Comparison of ENCODE assay signal across 8 cellular contexts in the genomic region with DNA sequence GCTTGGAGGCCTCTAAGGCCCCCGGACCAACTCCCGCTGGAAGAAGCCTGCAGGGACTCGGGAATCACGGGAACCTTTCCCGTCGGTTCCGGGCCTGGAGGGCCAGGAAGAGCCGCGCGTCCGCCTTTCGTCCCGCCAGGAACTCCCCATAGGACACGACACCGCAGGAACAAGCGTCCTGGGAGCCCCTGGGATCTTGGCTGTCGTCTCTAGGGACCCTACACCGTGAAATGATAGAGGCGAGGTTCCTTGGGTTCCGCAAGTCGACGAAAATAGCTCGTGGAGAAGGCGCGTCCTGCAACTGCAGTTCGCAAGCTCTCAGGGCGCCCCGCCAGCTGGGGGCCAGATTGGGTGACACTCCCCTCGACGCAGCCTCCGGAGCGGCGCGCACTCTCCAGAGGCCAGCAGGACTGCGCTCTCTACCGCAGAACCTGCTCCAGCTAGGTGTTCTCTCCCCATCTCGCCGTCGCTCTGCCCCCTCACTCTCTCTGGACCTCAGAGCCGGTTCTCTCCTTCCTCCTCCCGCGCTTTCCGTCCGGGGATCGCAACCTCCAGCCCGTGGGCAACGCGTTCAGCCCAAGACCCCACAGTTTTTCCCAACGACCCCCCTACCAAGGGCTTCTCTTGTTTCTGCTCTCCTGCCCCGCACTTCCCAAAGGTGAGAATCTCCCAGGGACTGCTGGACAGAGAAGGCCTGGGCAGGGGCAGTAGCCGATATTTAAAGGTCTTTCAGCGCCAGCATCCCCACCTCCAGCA. TPM values are rescaled to one million over a fixed set of nuclear protein-coding genes. Genes with fewer than 3 reads are reported as not detected.
DNase-seq lines count a peak whose midpoint lies in the region; ATAC-seq, FAIRE-seq and TF ChIP-seq lines count a peak whose summit lies in the region.

No MANE protein-coding gene starts in this region.

- BruUV-seq in HCT116 (replicated peaks; lab: Mats Ljungman, UMichigan): no TSS peak

- H2BK120ac ChIP-seq in mesendoderm (ENCODE audit: low read depth, low read length): no peak overlapping the region

- no peak for TF ChIP-seq RAD21 in A549 (conservative IDR thresholded peaks at IDR 0.05 in 1 of 2, IDR thresholded peaks at IDR 0.05 in 1 of 2)
- TF ChIP-seq RAD21 in HCT116 (IDR thresholded peaks at IDR 0.05; ENCODE audit: low read depth): no peak

- RAD21 ChIA-PET in HCT116 (lab: Charles Lee; ENCODE audit: low non-redundant PET in 1 of 2, low total read pairs in 2 of 2, uncharacterized antibody in 2 of 2, unreplicated experiment in 2 of 2): interaction anchor here in 1 of 2 experiments (1.3 kb wide), 1 partner anchor 20 kb away, joined by 6 read pairs; no protein-coding TSS in a partner anchor

- no peak for TF ChIP-seq EP300 in A549 (IDR thresholded peaks at IDR 0.05)

- H3K36me3 ChIP-seq in HCT116 (ENCODE audit: control insufficient read depth in 1 of 2, insufficient read depth in 2 of 2, low read length in 2 of 2) (peaks cover 22 to 23% of the 10 kb centered on the region in 2 experiments), mesendoderm (ENCODE audit: control insufficient read depth, insufficient read depth, low read length) (no peaks in the 10 kb centered on the region), aorta (ENCODE audit: control insufficient read depth in 1 of 2, insufficient read depth in 2 of 2, low read length in 1 of 2) (no peaks in the 10 kb centered on the region)

- CTCF ChIA-PET in A549 (lab: Yijun Ruan, JAX) (interaction anchor here (1.0 to 5.2 kb wide), 9 partner anchors 13 to 416 kb away, joined by 3 to 23 read pairs (median 5); no protein-coding TSS in a partner anchor), HCT116 (lab: Charles Lee) (interaction anchor here (1.1 to 2.3 kb wide), 6 partner anchors 45 to 556 kb away, joined by 3 to 8 read pairs (median 5); no protein-coding TSS in a partner anchor)

- H3K9me3 ChIP-seq in A549 (no peaks in the 10 kb centered on the region), HCT116 (ENCODE audit: control insufficient read depth in 1 of 2, insufficient read depth in 1 of 2, low read depth in 1 of 2, low read length in 2 of 2) (no peaks in the 10 kb centered on the region), aorta (ENCODE audit: control insufficient read depth, low read length) (no peaks in the 10 kb centered on the region)

- H3K27ac ChIP-seq in A549: peak overlapping the region; percentile 65 to 81
- peak overlapping the region; percentile 98 for H3K27ac ChIP-seq in HCT116 (ENCODE audit: low read depth, low read length)
- peak overlapping the region; percentile 54 for H3K27ac ChIP-seq in mesendoderm (ENCODE audit: low read depth, low read length)
- H3K27ac ChIP-seq in aorta (ENCODE audit: low read depth in 1 of 2, low read length in 2 of 2): no peak overlapping the region

- no peak for TF ChIP-seq CTCF in A549 (IDR thresholded peaks at IDR 0.05)
- no peak for TF ChIP-seq CTCF in HCT116 (IDR thresholded peaks at IDR 0.05 in 2 of 3, conservative IDR thresholded peaks at IDR 0.05 in 1 of 3; ENCODE audit: borderline replicate concordance in 1 of 3, insufficient read depth in 1 of 3, low read depth in 2 of 3, low read length in 2 of 3)
- TF ChIP-seq CTCF in cardiac fibroblast (IDR thresholded peaks at IDR 0.05; ENCODE audit: low read depth, low read length): no peak

- peak overlapping the region; percentile 60 for H3K18ac ChIP-seq in mesendoderm (ENCODE audit: low read length)

- 55% methylated on average over 52 of the region's 52 CpGs for WGBS in A549 (ENCODE audit: missing lambda C conversion rate)
- WGBS in mesendoderm (ENCODE audit: extremely low coverage, insufficient coverage, low lambda C conversion rate): no CpG with 5 or more reads among the region's 52 CpGs
- WGBS in aorta, 2 donors: 1% methylated on average over 52 of the region's 52 CpGs

- H3K4me3 ChIP-seq in A549 (peak overlapping the region; percentile 53), HCT116 (replicated peaks in 1 of 2; ENCODE audit: low read depth in 1 of 2, low read length in 2 of 2) (peak overlapping the region; percentile 84 to 94), cardiac fibroblast (replicated peaks in 1 of 2; ENCODE audit: low read depth in 2 of 2, low read length in 2 of 2) (peak overlapping the region; percentile 60 to 65), mesendoderm (ENCODE audit: low read length) (peak overlapping the region; percentile 91), aorta (ENCODE audit: low read length in 2 of 2) (peak overlapping the region; percentile 55 to 72)

- H3K27me3 ChIP-seq in HCT116 (ENCODE audit: insufficient read depth, low read length) (no peaks in the 10 kb centered on the region), mesendoderm (ENCODE audit: insufficient read depth, low read length, poor library complexity) (no peaks in the 10 kb centered on the region), aorta (ENCODE audit: control insufficient read depth in 1 of 2, insufficient read depth in 2 of 2, low read length in 1 of 2) (no peaks in the 10 kb centered on the region)

- H2BK15ac ChIP-seq in mesendoderm (replicated peaks; ENCODE audit: low read depth): no peak overlapping the region

- H3K4ac ChIP-seq in mesendoderm (ENCODE audit: low read depth, low read length): no peak overlapping the region

- H4K5ac ChIP-seq in mesendoderm (ENCODE audit: low read length): no peak overlapping the region

- no peak overlapping the region for H2AFZ ChIP-seq in HCT116 (ENCODE audit: low read depth, low read length, poor library complexity, severe bottlenecking)

- no peak overlapping the region for H4K8ac ChIP-seq in mesendoderm (ENCODE audit: low read depth, low read length)

- peak overlapping the region; percentile 96 for H3K56ac ChIP-seq in mesendoderm (ENCODE audit: low read length)

- no peak overlapping the region for H3K23ac ChIP-seq in mesendoderm (ENCODE audit: low read length)

- no peaks in the 10 kb centered on the region for H3K79me1 ChIP-seq in mesendoderm (ENCODE audit: low read length)

- H4K20me1 ChIP-seq in HCT116 (ENCODE audit: insufficient read depth): peaks cover 6% of the 10 kb centered on the region; the same call in 1 of the 2 replicates

- FAIRE-seq in A549 (lab: Jason Lieb, UNC): no peak

- TF ChIP-seq POLR2A in A549 (IDR thresholded peaks at IDR 0.05; ENCODE audit: low read length) (0 out of 2 replicates have a peak, but pooled peaks have one; percentile 8), HCT116 (IDR thresholded peaks at IDR 0.05; ENCODE audit: borderline replicate concordance, extremely low read depth, insufficient read depth, insufficient read length) (no peak)

- H3K4me1 ChIP-seq in A549: peaks cover 5% of the 10 kb centered on the region; the same call in 1 of the 3 replicates
- H3K4me1 ChIP-seq in HCT116 (ENCODE audit: control insufficient read depth in 1 of 2, insufficient read depth in 2 of 2, low read length in 2 of 2): peaks cover 30 to 45% of the 10 kb centered on the region in 2 experiments
- H3K4me1 ChIP-seq in mesendoderm (ENCODE audit: control insufficient read depth, low read depth, low read length): peaks cover 6% of the 10 kb centered on the region
- H3K4me1 ChIP-seq in aorta (ENCODE audit: control insufficient read depth in 1 of 2, insufficient read depth in 2 of 2, low read length in 2 of 2): no peaks in the 10 kb centered on the region

- DNase-seq in A549 (ENCODE audit: low read depth in 1 of 2, low spot score in 1 of 2) (peak in 1 of 2 experiments; percentile 44), HCT116 (ENCODE audit: low read depth, low spot score) (no peak), cardiac fibroblast (ENCODE audit: low read depth in 2 of 2) (peak in 1 of 2 donors; percentile 50), mesendoderm (peak; percentile 71), aorta (peak; percentile 86 to 89), SIG-M5 treated with dmso at 0.1 percent for 504 hours (lab: John Stamatoyannopoulos, UW; ENCODE audit: unreplicated experiment) (no peak)

- no peaks in the 10 kb centered on the region for H3K9me2 ChIP-seq in HCT116 (ENCODE audit: insufficient read depth)

- intact Hi-C loops in HCT116 (cut with micrococcal nuclease): loop anchor here (2.0 kb wide), 1 partner anchor 219 kb away; no protein-coding TSS in a partner anchor
- intact Hi-C loops in aorta (cut with DNase I): loop anchor here (5.0 to 10.0 kb wide), 3 partner anchors 216 to 379 kb away; no protein-coding TSS in a partner anchor

- peak in 1 of 2 experiments; percentile 35; a peak in 3 of 6 replicates for ATAC-seq in A549
- ATAC-seq in HCT116: peak; percentile 39
- ATAC-seq in aorta (ENCODE audit: low FRiP score): peak; percentile 58
- ATAC-seq in GM19351 (IDR thresholded peaks at IDR 0.05; ENCODE audit: unreplicated experiment): no peak
- no peak for ATAC-seq in GM19324 (IDR thresholded peaks at IDR 0.05; ENCODE audit: low FRiP score, unreplicated experiment)

- peak overlapping the region; percentile 82 for H3K9ac ChIP-seq in HCT116 (ENCODE audit: low read length)
- peak overlapping the region; percentile 90 for H3K9ac ChIP-seq in mesendoderm (ENCODE audit: low read length)

- POLR2A ChIA-PET in A549 (lab: Yijun Ruan, JAX) (interaction anchor here (0.8 to 1.5 kb wide), 2 partner anchors 219 to 373 kb away, joined by 3 to 5 read pairs; no protein-coding TSS in a partner anchor), HCT116 (lab: Charles Lee) (interaction anchor here (1.2 to 2.1 kb wide), 3 partner anchors 13 to 222 kb away, joined by 3 to 9 read pairs (median 6); no protein-coding TSS in a partner anchor)

- peak overlapping the region; percentile 81 for H2BK5ac ChIP-seq in mesendoderm (ENCODE audit: low read length)

- H2AK5ac ChIP-seq in mesendoderm (ENCODE audit: low read length): no peak overlapping the region

- peaks cover 59% of the 10 kb centered on the region for H3K79me2 ChIP-seq in HCT116 (ENCODE audit: insufficient read depth, low read length)
- peaks cover 16% of the 10 kb centered on the region for H3K79me2 ChIP-seq in mesendoderm (ENCODE audit: control insufficient read depth, insufficient read depth, low read length)

- H3K4me2 ChIP-seq in A549: peak overlapping the region; percentile 98
- H3K4me2 ChIP-seq in HCT116 (ENCODE audit: low read length): peak overlapping the region; percentile 99
- peak overlapping the region; percentile 90 for H3K4me2 ChIP-seq in mesendoderm (ENCODE audit: low read length)

TF ChIP-seq in A549, 52 proteins besides CTCF, POLR2A, EP300 and RAD21:
- TF ChIP-seq RFX5 (IDR thresholded peaks at IDR 0.05) (no peak), BHLHE40 (IDR thresholded peaks at IDR 0.05; ENCODE audit: low read depth, low read length) (no peak)

TF ChIP-seq in HCT116, 20 proteins besides CTCF, POLR2A, EP300 and RAD21 (continues in another document):
- TF ChIP-seq ELF1 (IDR thresholded peaks at IDR 0.05; ENCODE audit: borderline replicate concordance, low read depth): no peak

RNA-seq across cellular contexts. Expression of gene BMP4, which starts 0.8 kb away (rescaled TPM):
- polyA plus RNA-seq in A549 (2011; rRNA removed) (8.9 and 12.4 TPM in 2 replicates), A549 (2017; fragmentation: RNase III; extraction: RNeasy Plus Mini Kit Qiagen cat#74134 plus additional on column Dnase treatment) (3.1 to 4.5 TPM (median 4.1 TPM) in 3 replicates), aorta (10 to 100 TPM in 1 of 2 donors, 1 to 10 TPM in 1; 9.1 to 16.6 TPM)
- polyA plus RNA-seq in A549 (2012; cell fraction: cytosol; rRNA removed): 3.2 and 3.4 TPM in 2 replicates
- polyA plus RNA-seq in A549 (2012; cell fraction: nucleus; rRNA removed): 2.4 and 2.5 TPM in 2 replicates
- polyA minus RNA-seq in A549 (2011; rRNA and poly(A)+ RNA removed): 7.2 and 11.2 TPM in 2 replicates
- total RNA-seq in HCT116 (2021; ENCODE audit: unreplicated experiment) (145 TPM), aorta (10 to 100 TPM in 1 of 2 donors, 1 to 10 TPM in 1; 7.8 to 28.5 TPM)
- polyA plus RNA-seq in HCT116 (2012): 45.0 and 47.6 TPM in 2 replicates
- 7.8 TPM for polyA plus RNA-seq in mesendoderm (2013, experiment 1 of 2)
- polyA plus RNA-seq in mesendoderm (2013, experiment 2 of 2): 8.5 TPM

Comparison
In these comparisons a context has a peak if more than half of its experiments do, and no peak if none do; other contexts are left out.
1. ATAC-seq: peak in HCT116 (single experiment) and aorta (single experiment); none in GM19351 (single experiment) and GM19324 (single experiment).
2. DNase-seq: peak in mesendoderm (single experiment) and aorta (2 of 2); none in HCT116 (single experiment) and SIG-M5 treated with dmso at 0.1 percent for 504 hours (single experiment).
3. H3K27ac ChIP-seq: peak in A549 (2 of 2), HCT116 (single experiment) and mesendoderm (single experiment); none in aorta (0 of 2).
4. Of the 6 proteins assayed by ChIP-seq in both A549 and HCT116: peak only in A549: POLR2A; only in HCT116: none; in both: none; in neither: 5.
5. Peak in every context shown above with its lines, with median percentiles within 50 percentile points of each other: H3K4me2 ChIP-seq and H3K4me3 ChIP-seq.